Comparison of ENCODE assay signal across 2 cellular contexts in the genomic region with DNA sequence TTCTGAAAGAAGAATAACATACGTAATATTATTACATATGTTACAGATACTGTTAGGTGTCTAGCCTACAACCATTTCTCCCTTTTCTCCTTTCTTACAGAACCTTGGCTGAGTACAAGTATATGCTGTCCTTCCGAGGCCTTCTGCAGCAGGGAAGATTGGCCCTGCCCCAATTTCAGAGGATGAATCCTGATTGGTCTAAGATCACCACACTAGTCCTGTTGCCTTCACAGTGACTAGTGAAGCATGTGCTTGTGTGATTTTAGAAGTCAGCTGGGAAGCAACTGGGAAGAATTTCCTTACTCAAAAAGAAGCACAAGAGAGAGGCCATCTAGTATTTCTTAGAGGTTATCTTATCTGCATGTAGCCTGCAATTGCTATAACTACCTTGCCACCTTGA.
TF ChIP-seq lines count a peak whose summit lies in the region.

No MANE protein-coding gene starts in this region.

TF ChIP-seq in HCT116, 20 proteins besides CTCF, POLR2A, EP300 and RAD21 (continued from another document):
- TF ChIP-seq, protein P1, sequence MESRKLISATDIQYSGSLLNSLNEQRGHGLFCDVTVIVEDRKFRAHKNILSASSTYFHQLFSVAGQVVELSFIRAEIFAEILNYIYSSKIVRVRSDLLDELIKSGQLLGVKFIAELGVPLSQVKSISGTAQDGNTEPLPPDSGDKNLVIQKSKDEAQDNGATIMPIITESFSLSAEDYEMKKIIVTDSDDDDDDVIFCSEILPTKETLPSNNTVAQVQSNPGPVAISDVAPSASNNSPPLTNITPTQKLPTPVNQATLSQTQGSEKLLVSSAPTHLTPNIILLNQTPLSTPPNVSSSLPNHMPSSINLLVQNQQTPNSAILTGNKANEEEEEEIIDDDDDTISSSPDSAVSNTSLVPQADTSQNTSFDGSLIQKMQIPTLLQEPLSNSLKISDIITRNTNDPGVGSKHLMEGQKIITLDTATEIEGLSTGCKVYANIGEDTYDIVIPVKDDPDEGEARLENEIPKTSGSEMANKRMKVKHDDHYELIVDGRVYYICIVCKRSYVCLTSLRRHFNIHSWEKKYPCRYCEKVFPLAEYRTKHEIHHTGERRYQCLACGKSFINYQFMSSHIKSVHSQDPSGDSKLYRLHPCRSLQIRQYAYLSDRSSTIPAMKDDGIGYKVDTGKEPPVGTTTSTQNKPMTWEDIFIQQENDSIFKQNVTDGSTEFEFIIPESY (IDR thresholded peaks at IDR 0.05; ENCODE audit: extremely low read depth, insufficient replicate concordance, low read length) = no peak
- TF ChIP-seq MAX (IDR thresholded peaks at IDR 0.05) = no peak

TF ChIP-seq in K562, 482 proteins besides CTCF, POLR2A, EP300 and RAD21 (continued from another document):
- TF ChIP-seq, protein P2, sequence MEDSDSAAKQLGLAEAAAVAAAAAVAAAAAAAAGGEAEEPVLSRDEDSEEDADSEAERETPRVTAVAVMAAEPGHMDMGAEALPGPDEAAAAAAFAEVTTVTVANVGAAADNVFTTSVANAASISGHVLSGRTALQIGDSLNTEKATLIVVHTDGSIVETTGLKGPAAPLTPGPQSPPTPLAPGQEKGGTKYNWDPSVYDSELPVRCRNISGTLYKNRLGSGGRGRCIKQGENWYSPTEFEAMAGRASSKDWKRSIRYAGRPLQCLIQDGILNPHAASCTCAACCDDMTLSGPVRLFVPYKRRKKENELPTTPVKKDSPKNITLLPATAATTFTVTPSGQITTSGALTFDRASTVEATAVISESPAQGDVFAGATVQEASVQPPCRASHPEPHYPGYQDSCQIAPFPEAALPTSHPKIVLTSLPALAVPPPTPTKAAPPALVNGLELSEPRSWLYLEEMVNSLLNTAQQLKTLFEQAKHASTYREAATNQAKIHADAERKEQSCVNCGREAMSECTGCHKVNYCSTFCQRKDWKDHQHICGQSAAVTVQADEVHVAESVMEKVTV (CRISPR knock-in tag; IDR thresholded peaks at IDR 0.05) = no peak
- TF ChIP-seq FOXM1 (IDR thresholded peaks at IDR 0.05; ENCODE audit: low read depth) (no peak), FOXM1 (CRISPR knock-in tag; IDR thresholded peaks at IDR 0.05; ENCODE audit: low read depth) (no peak), MTA2 (IDR thresholded peaks at IDR 0.05; ENCODE audit: low read depth) (no peak), KHSRP (IDR thresholded peaks at IDR 0.05) (no peak), RBM17 (IDR thresholded peaks at IDR 0.05; ENCODE audit: borderline replicate concordance, low read depth, low read length) (no peak), ZNF780A (CRISPR knock-in tag; IDR thresholded peaks at IDR 0.05) (no peak), ZNF316 (IDR thresholded peaks at IDR 0.05) (no peak), EP400 (IDR thresholded peaks at IDR 0.05) (no peak), E2F5 (CRISPR knock-in tag; IDR thresholded peaks at IDR 0.05) (no peak), L3MBTL2 (IDR thresholded peaks at IDR 0.05) (peak; percentile 48; the same call in 1 of the 2 replicates), FOXA1 (IDR thresholded peaks at IDR 0.05; ENCODE audit: borderline replicate concordance) (no peak), FOXA3 (CRISPR knock-in tag; conservative IDR thresholded peaks at IDR 0.05 in 1 of 2, IDR thresholded peaks at IDR 0.05 in 1 of 2) (no peak), TSC22D4 (tag; IDR thresholded peaks at IDR 0.05) (no peak), CHD2 (IDR thresholded peaks at IDR 0.05; ENCODE audit: low read depth, low read length) (no peak), BRD4 (IDR thresholded peaks at IDR 0.05) (no peak)
- TF ChIP-seq, protein P3, sequence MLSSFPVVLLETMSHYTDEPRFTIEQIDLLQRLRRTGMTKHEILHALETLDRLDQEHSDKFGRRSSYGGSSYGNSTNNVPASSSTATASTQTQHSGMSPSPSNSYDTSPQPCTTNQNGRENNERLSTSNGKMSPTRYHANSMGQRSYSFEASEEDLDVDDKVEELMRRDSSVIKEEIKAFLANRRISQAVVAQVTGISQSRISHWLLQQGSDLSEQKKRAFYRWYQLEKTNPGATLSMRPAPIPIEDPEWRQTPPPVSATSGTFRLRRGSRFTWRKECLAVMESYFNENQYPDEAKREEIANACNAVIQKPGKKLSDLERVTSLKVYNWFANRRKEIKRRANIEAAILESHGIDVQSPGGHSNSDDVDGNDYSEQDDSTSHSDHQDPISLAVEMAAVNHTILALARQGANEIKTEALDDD (IDR thresholded peaks at IDR 0.05) = 0 out of 2 replicates have a peak, but pooled peaks have one; percentile 29
